1 cellular context compared by ENCODE assay signal in genomic region chr7:149460493-149461330, GRCh38.
A peak's percentile ranks its signal among the peaks of the same experiment; 100 is the strongest.
TF ChIP-seq lines count a peak whose summit lies in the region.

ZNF777 (minus strand) TSS chr7:149461062; CDS start chr7:149456022, 5,040 bp downstream.

TF ChIP-seq in HEK293, 187 proteins besides CTCF, POLR2A, EP300 and RAD21 (continued from another document):
- TF ChIP-seq HIC1 (tag by site-specific recombination; IDR thresholded peaks at IDR 0.05) (no peak), KLF9 (tag by site-specific recombination; IDR thresholded peaks at IDR 0.05; ENCODE audit: low read depth) (no peak), ZNF488 (tag by site-specific recombination; IDR thresholded peaks at IDR 0.05) (no peak), PRDM1 (tag by site-specific recombination; IDR thresholded peaks at IDR 0.05) (no peak), ZNF211 (tag by site-specific recombination; IDR thresholded peaks at IDR 0.05; ENCODE audit: low read depth) (no peak), EGR2 (tag by site-specific recombination; IDR thresholded peaks at IDR 0.05; ENCODE audit: low read depth) (no peak), ZNF366 (tag by site-specific recombination; conservative IDR thresholded peaks at IDR 0.05) (no peak), ZNF302 (tag by site-specific recombination; IDR thresholded peaks at IDR 0.05; ENCODE audit: low read depth) (no peak), ZNF184 (tag by site-specific recombination; IDR thresholded peaks at IDR 0.05) (no peak), ZNF558 (tag by site-specific recombination; IDR thresholded peaks at IDR 0.05) (no peak), ZBTB26 (tag by site-specific recombination; optimal IDR thresholded peaks at IDR 0.05) (peak; percentile 65)
